ENCODE assay signal across 8 cellular contexts in genomic region chr15:71752604-71753289, GRCh38. TPM values are rescaled to one million over a fixed set of nuclear protein-coding genes. Genes with fewer than 3 reads are reported as not detected.
A peak's percentile ranks its signal among the peaks of the same experiment; 100 is the strongest.
DNase-seq lines count a peak whose midpoint lies in the region; ATAC-seq and TF ChIP-seq lines count a peak whose summit lies in the region.

No MANE protein-coding gene starts in this region.

- no peaks in the 10 kb centered on the region; the same call in none of the 2 replicates for H3K9me3 ChIP-seq in PC-9 (ENCODE audit: insufficient read depth, low read depth)

- H3K27ac ChIP-seq in PC-9: peak overlapping the region; percentile 28; the same call in 1 of the 2 replicates
- H3K27ac ChIP-seq in epithelial cell of prostate: peak overlapping the region; percentile 76

- no peaks in the 10 kb centered on the region; the same call in 1 of the 2 replicates for H3K36me3 ChIP-seq in PC-9 (ENCODE audit: low read depth)

- POLR2A ChIA-PET in PC-9 (lab: Charles Lee; ENCODE audit: unreplicated experiment): interaction anchor here (0.6 to 0.7 kb wide), 5 partner anchors 51 to 484 kb away, joined by 3 to 5 read pairs (median 4); no protein-coding TSS in a partner anchor

- H3K4me2 ChIP-seq in PC-9: no peak overlapping the region

- no peaks in the 10 kb centered on the region for H4K20me1 ChIP-seq in PC-9 (ENCODE audit: insufficient read depth)

- CTCF ChIA-PET in PC-9 (lab: Charles Lee): interaction anchor here (0.9 to 2.1 kb wide), 7 partner anchors 9 to 446 kb away, joined by 3 to 25 read pairs (median 3); no protein-coding TSS in a partner anchor

- H3K9me2 ChIP-seq in PC-9 (ENCODE audit: insufficient read depth): no peaks in the 10 kb centered on the region

- no peak overlapping the region for H2AFZ ChIP-seq in PC-9

- ATAC-seq in HG03469 (IDR thresholded peaks at IDR 0.05; ENCODE audit: unreplicated experiment): no peak
- ATAC-seq in HG02798 (IDR thresholded peaks at IDR 0.05; ENCODE audit: poor library complexity, unreplicated experiment): no peak

- H3K27me3 ChIP-seq in PC-9 (ENCODE audit: insufficient read depth, low read depth): no peaks in the 10 kb centered on the region

- TF ChIP-seq CTCF in AG10803 (conservative IDR thresholded peaks at IDR 0.05; ENCODE audit: low read length): peak; percentile 54
- TF ChIP-seq CTCF in GM12875 (IDR thresholded peaks at IDR 0.05; ENCODE audit: borderline replicate concordance, insufficient read depth, low read depth, low read length): peak; percentile 46; the same call in 1 of the 2 replicates
- TF ChIP-seq CTCF in PC-9 (conservative IDR thresholded peaks at IDR 0.05): no peak; the same call in 1 of the 2 replicates

- H3K4me3 ChIP-seq in AG10803 (ENCODE audit: low read length) (no peak overlapping the region), GM12875 (ENCODE audit: low read depth, low read length) (no peak overlapping the region), PC-9 (no peak overlapping the region)

- peaks cover 26% of the 10 kb centered on the region for H3K4me1 ChIP-seq in PC-9 (replicated peaks; ENCODE audit: insufficient read depth)

- no peaks in the 10 kb centered on the region for H3K79me2 ChIP-seq in PC-9 (ENCODE audit: low read depth)

- DNase-seq in AG10803 (ENCODE audit: low read depth): peak; percentile 88
- DNase-seq in PC-9: peak in 1 of 2 experiments; percentile 57
- peak; percentile 36 for DNase-seq in epithelial cell of prostate (ENCODE audit: low read depth, low spot score)
- DNase-seq in renal cortical epithelial cell (ENCODE audit: low read depth): peak; percentile 97
- no peak for DNase-seq in SKM-1 treated with dmso at 0.1 percent for 144 hours (lab: John Stamatoyannopoulos, UW; ENCODE audit: unreplicated experiment)

- BruUV-seq in PC-9 (replicated peaks; lab: Mats Ljungman, UMichigan): no TSS peak

- intact Hi-C loops in PC-9 (cut with micrococcal nuclease; ENCODE audit: unreplicated experiment): loop anchor here (1.0 to 2.0 kb wide), 2 partner anchors 49 to 220 kb away; no protein-coding TSS in a partner anchor

- peaks cover 11% of the 10 kb centered on the region; the same call in 1 of the 2 replicates for H3F3A ChIP-seq in PC-9 (ENCODE audit: insufficient read depth, low read depth)

RNA-seq across cellular contexts. Expression of gene NR2E3, which starts 57.6 kb away (rescaled TPM):
- total RNA-seq in PC-9 (2021) (1.5 and 2.1 TPM in 2 replicates), renal cortical epithelial cell (0.45 TPM in 1 of 2 replicates, not detected in the other)
